In the genomic region with DNA sequence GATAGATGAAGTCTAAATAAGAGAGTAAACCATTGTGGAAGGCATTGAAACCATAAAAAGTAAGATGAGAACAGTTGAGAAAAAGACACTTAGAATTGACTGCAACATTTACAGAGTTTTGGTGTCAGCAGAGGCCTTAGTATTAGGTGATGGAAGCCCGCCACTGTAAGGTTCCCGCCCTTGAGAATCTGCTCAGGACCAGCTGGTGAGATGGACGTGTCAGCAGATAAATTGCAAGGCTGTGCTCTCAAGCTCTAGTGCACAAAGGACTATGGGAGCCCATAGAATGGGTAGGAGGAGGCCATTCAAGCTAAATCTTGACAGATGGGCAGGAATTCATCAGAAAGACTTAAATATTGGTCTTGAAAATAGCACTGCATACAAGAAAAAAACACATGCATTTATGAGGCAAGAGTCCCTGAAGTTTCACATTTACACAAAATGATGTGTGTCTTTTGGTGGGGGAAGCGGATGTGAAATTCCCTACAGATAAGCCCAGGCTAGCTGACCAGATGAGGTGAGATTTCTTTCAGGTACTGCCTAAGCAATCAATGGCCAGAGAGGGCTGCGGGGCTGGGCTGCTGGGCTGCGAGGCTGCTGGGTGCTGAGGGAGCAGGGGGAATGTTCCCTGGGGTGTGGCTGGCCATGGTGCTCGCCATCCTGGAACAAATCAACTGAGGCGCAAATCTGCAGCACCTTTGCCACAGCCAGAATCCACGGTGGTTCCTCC, we compare ENCODE assay signal across 16 cellular contexts. TPM values are rescaled to one million over a fixed set of nuclear protein-coding genes. Genes with fewer than 3 reads are reported as not detected.
DNase-seq lines count a peak whose midpoint lies in the region; ATAC-seq and TF ChIP-seq lines count a peak whose summit lies in the region.
"Had no signal": no experiment of that assay in that cellular context is flagged by ENCODE, and none has a peak within 500 bp of the region (broad histone marks: within the 10 kb centered on the region; RNA-seq: fewer than 3 reads in every experiment).

No MANE protein-coding gene starts in this region.

- peaks cover 12% of the 10 kb centered on the region for H3F3A ChIP-seq in GM23248 (ENCODE audit: insufficient read depth)

- H3K27ac Mint-ChIP-seq in CD4-positive, CD25-positive, alpha-beta regulatory T cell, result peak overlapping the region; percentile 45 to 97 (median 86)
- H3K27ac Mint-ChIP-seq in activated B cell treated with CpG ODN at 0.5 μM for 24 hours, result peak overlapping the region; percentile 98
- H3K27ac Mint-ChIP-seq in CD14-positive monocyte, result no peak overlapping the region
- H3K27ac Mint-ChIP-seq: HFFc6 had no signal

- H3K4me1 ChIP-seq in CD4-positive, CD25-positive, alpha-beta regulatory T cell (ENCODE audit: control insufficient read depth, insufficient read depth, low read length, poor library complexity, severe bottlenecking), result peaks cover 21% of the 10 kb centered on the region
- H3K4me1 ChIP-seq in GM23248 (ENCODE audit: insufficient read depth) (peaks cover 28% of the 10 kb centered on the region), muscle layer of duodenum (ENCODE audit: control insufficient read depth in 1 of 2, insufficient read depth in 2 of 2, low read length in 2 of 2) (peaks cover 16 to 51% of the 10 kb centered on the region in 2 donors)

- peaks cover 16 to 60% (median 30%) of the 10 kb centered on the region in 4 donors for H3K4me1 Mint-ChIP-seq in CD4-positive, CD25-positive, alpha-beta regulatory T cell
- H3K4me1 Mint-ChIP-seq in activated B cell treated with CpG ODN at 0.5 μM for 24 hours (peaks cover 95% of the 10 kb centered on the region), CD14-positive monocyte (peaks cover 36% of the 10 kb centered on the region)

- H2AFZ ChIP-seq in GM23248, result peak overlapping the region; percentile 24; the same call in 1 of the 2 replicates

- no peak overlapping the region; the same call in 1 of the 2 replicates for H3K9ac ChIP-seq in GM23248
- H3K9ac ChIP-seq: KMS-11 had no signal

- no peaks in the 10 kb centered on the region for H3K36me3 ChIP-seq in CD4-positive, CD25-positive, alpha-beta regulatory T cell (ENCODE audit: control insufficient read depth, insufficient read depth, low read length)
- H3K36me3 ChIP-seq in GM23248 (ENCODE audit: low read depth), result no peaks in the 10 kb centered on the region
- no peaks in the 10 kb centered on the region for H3K36me3 ChIP-seq in muscle layer of duodenum (ENCODE audit: control insufficient read depth in 1 of 2, insufficient read depth in 2 of 2, low read length in 2 of 2)
- H3K36me3 ChIP-seq: colonic mucosa, SJSA1 had no signal

- ATAC-seq in CD4-positive, CD25-positive, alpha-beta regulatory T cell (ENCODE audit: low read depth in 2 of 2), result no peak
- ATAC-seq in activated B cell treated with CpG ODN at 0.5 μM for 24 hours (ENCODE audit: low read depth), result no peak

- no peaks in the 10 kb centered on the region for H3K27me3 Mint-ChIP-seq in CD4-positive, CD25-positive, alpha-beta regulatory T cell
- H3K27me3 Mint-ChIP-seq in activated B cell treated with CpG ODN at 0.5 μM for 24 hours, result no peaks in the 10 kb centered on the region
- H3K27me3 Mint-ChIP-seq in CD14-positive monocyte (ENCODE audit: low read depth in 3 of 3), result peaks cover 0 to 3% (median 1%) of the 10 kb centered on the region in 3 donors

- peak overlapping the region in 3 of 4 donors; percentile 7 to 62 (median 40) for H3K4me3 Mint-ChIP-seq in CD4-positive, CD25-positive, alpha-beta regulatory T cell
- H3K4me3 Mint-ChIP-seq in activated B cell treated with CpG ODN at 0.5 μM for 24 hours, result peak overlapping the region; percentile 2
- H3K4me3 Mint-ChIP-seq in CD14-positive monocyte, result no peak overlapping the region
- H3K4me3 Mint-ChIP-seq: HFFc6 had no signal

- no peak overlapping the region for H3K27ac ChIP-seq in CD4-positive, CD25-positive, alpha-beta regulatory T cell (ENCODE audit: insufficient read depth, low read length, poor library complexity, severe bottlenecking)
- H3K27ac ChIP-seq in GM23248 (peak overlapping the region; percentile 49), muscle layer of duodenum (ENCODE audit: low read length) (peak overlapping the region; percentile 45)
- H3K27ac ChIP-seq: colonic mucosa, KMS-11, SJSA1 had no signal

- intact Hi-C loops in activated B cell treated with CpG ODN at 0.5 μM for 24 hours (cut with micrococcal nuclease), result loop anchor here (2.0 to 10.0 kb wide), 3 partner anchors 355 to 1565 kb away; no protein-coding TSS in a partner anchor
- intact Hi-C loops in CD14-positive monocyte (cut with micrococcal nuclease), result no loop called here

- H3K36me3 Mint-ChIP-seq in CD4-positive, CD25-positive, alpha-beta regulatory T cell, result no peaks in the 10 kb centered on the region
- H3K36me3 Mint-ChIP-seq in activated B cell treated with CpG ODN at 0.5 μM for 24 hours (ENCODE audit: low read depth) (no peaks in the 10 kb centered on the region), CD14-positive monocyte (no peaks in the 10 kb centered on the region)

- H4K20me1 ChIP-seq in GM23248 (ENCODE audit: insufficient read depth), result no peaks in the 10 kb centered on the region

- H3K9me3 Mint-ChIP-seq in CD4-positive, CD25-positive, alpha-beta regulatory T cell, result no peaks in the 10 kb centered on the region
- H3K9me3 Mint-ChIP-seq in activated B cell treated with CpG ODN at 0.5 μM for 24 hours, result no peaks in the 10 kb centered on the region
- H3K9me3 Mint-ChIP-seq in CD14-positive monocyte, result no peaks in the 10 kb centered on the region
- H3K9me3 Mint-ChIP-seq: HFFc6 had no signal

- in situ Hi-C loops in GM23248 (cut with MboI), result no loop called here

- H3K9me3 ChIP-seq in CD4-positive, CD25-positive, alpha-beta regulatory T cell (ENCODE audit: control insufficient read depth in 2 of 2, low read length in 2 of 2), result no peaks in the 10 kb centered on the region
- H3K9me3 ChIP-seq in GM23248 (ENCODE audit: low read depth), result no peaks in the 10 kb centered on the region
- no peaks in the 10 kb centered on the region for H3K9me3 ChIP-seq in muscle layer of duodenum (ENCODE audit: control insufficient read depth in 1 of 2, low read length in 2 of 2)
- H3K9me3 ChIP-seq: Caco-2, colonic mucosa, SJSA1 had no signal

- no peaks in the 10 kb centered on the region for H3K79me2 ChIP-seq in GM23248 (ENCODE audit: insufficient read depth)

- no peak for TF ChIP-seq CTCF in activated B cell treated with CpG ODN at 0.5 μM for 24 hours (IDR thresholded peaks at IDR 0.05)
- TF ChIP-seq CTCF in CD14-positive monocyte (IDR thresholded peaks at IDR 0.05), result no peak

- H3K4me3 ChIP-seq in CD4-positive, CD25-positive, alpha-beta regulatory T cell (ENCODE audit: low read depth, low read length), result no peak overlapping the region
- H3K4me3 ChIP-seq in GM23248 (no peak overlapping the region), muscle layer of duodenum (ENCODE audit: low read depth in 1 of 2, low read length in 2 of 2) (no peak overlapping the region)
- H3K4me3 ChIP-seq: colonic mucosa, SJSA1 had no signal

- POLR2A ChIA-PET in activated B cell treated with CpG ODN at 0.5 μM for 24 hours (lab: Charles Lee), result interaction anchor here (2.5 to 12.3 kb wide), 6 partner anchors 10 to 47 kb away, joined by 7 to 402 read pairs (median 106); partner anchors contain the start of gene SYPL1

- H3K27me3 ChIP-seq in CD4-positive, CD25-positive, alpha-beta regulatory T cell (ENCODE audit: control insufficient read depth, insufficient read depth, low read length), result no peaks in the 10 kb centered on the region
- no peaks in the 10 kb centered on the region for H3K27me3 ChIP-seq in GM23248 (replicated peaks; ENCODE audit: insufficient read depth)
- no peaks in the 10 kb centered on the region for H3K27me3 ChIP-seq in muscle layer of duodenum (ENCODE audit: low read depth, low read length)
- H3K27me3 ChIP-seq: colonic mucosa, SJSA1 had no signal

- no peak overlapping the region for H3K4me2 ChIP-seq in GM23248 (ENCODE audit: unreplicated experiment)
- H3K4me2 ChIP-seq: KMS-11 had no signal

- CTCF ChIA-PET in activated B cell treated with CpG ODN at 0.5 μM for 24 hours (lab: Charles Lee), result interaction anchor here (1.2 to 14.1 kb wide), 2 partner anchors 10 to 25 kb away, joined by 3 to 152 read pairs; no protein-coding TSS in a partner anchor

- no peak for DNase-seq in CD4-positive, CD25-positive, alpha-beta regulatory T cell
- DNase-seq in GM23248, result no peak
- DNase-seq in activated B cell treated with CpG ODN at 0.5 μM for 24 hours, result no peak
- DNase-seq in stimulated activated CD4-positive, alpha-beta T cell treated with anti-CD3 and anti-CD28 coated beads, Interleukin-4, amount 100 ng/mL, for 24 hours, result no peak
- no peak for DNase-seq in NCI-H526 treated with DMSO at 0.1 percent for 48 hours (lab: John Stamatoyannopoulos, UW)
- no peak for DNase-seq in CD14-positive monocyte (ENCODE audit: low spot score)
- no peak for DNase-seq in hepatic stellate cell (ENCODE audit: low spot score)
- DNase-seq: activated CD4-positive, alpha-beta T cell treated with anti-CD3 and anti-CD28 coated beads for 1 hour; activated gamma-delta T cell treated with Interleukin-2 at 50 U/mL for 16 hours; Caco-2; colonic mucosa; HFFc6; stimulated activated CD4-positive, alpha-beta T cell treated with anti-CD3 and anti-CD28 coated beads, Interleukin-15, amount 100 ng/mL, for 24 hours had no signal

- no peaks in the 10 kb centered on the region for H3K9me2 ChIP-seq in GM23248 (ENCODE audit: insufficient read depth)

- 77 to 81% methylated on average over 9 of the region's 9 CpGs for WGBS in GM23248 (ENCODE audit: low coverage in 1 of 2, low lambda C conversion rate in 2 of 2, missing lambda C conversion rate in 2 of 2), 2 experiments

RNA-seq across cellular contexts. Expression of gene SYPL1, which starts 42.5 kb away (rescaled TPM):
- 37.8 TPM for total RNA-seq in CD4-positive, CD25-positive, alpha-beta regulatory T cell
- polyA plus RNA-seq in CD4-positive, CD25-positive, alpha-beta regulatory T cell, result 10 to 100 TPM; 56.7 to 80.7 (median 69.8) TPM
- total RNA-seq in GM23248 (2014; rRNA removed; shearing (Covaris generic)), result 49.0 and 59.7 TPM in 2 replicates
- polyA plus RNA-seq in GM23248 (2016; fragmentation: Nextera tagmentation; extraction: Ambion mirVana), result 105 and 110 TPM in 2 replicates
- total RNA-seq in activated B cell treated with CpG ODN at 0.5 μM for 24 hours, result 109 and 116 TPM in 2 replicates
- polyA plus RNA-seq in CD14-positive monocyte, result 10 to 100 TPM; 64.7 to 82.1 TPM

Comparison
In these comparisons a context has a peak if more than half of its experiments do, and no peak if none do; other contexts are left out.
1. H3K27ac Mint-ChIP-seq: peak in CD4-positive, CD25-positive, alpha-beta regulatory T cell (3 of 3) and activated B cell treated with CpG ODN at 0.5 μM for 24 hours (single experiment); none in CD14-positive monocyte (0 of 7).
2. H3K4me3 Mint-ChIP-seq: peak in CD4-positive, CD25-positive, alpha-beta regulatory T cell (3 of 4) and activated B cell treated with CpG ODN at 0.5 μM for 24 hours (single experiment); none in CD14-positive monocyte (0 of 2).